8 cellular contexts compared by ENCODE assay signal in genomic region chr1:220810179-220810653, GRCh38. TPM values are rescaled to one million over a fixed set of nuclear protein-coding genes. Genes with fewer than 3 reads are reported as not detected.
A peak's percentile ranks its signal among the peaks of the same experiment; 100 is the strongest.
DNase-seq lines count a peak whose midpoint lies in the region; ATAC-seq and TF ChIP-seq lines count a peak whose summit lies in the region.

No MANE protein-coding gene starts in this region.

- no peak overlapping the region for H3K27ac ChIP-seq in upper lobe of right lung

- DNase-seq in DMS114 treated with DMSO at 0.1 percent for 48 hours (lab: John Stamatoyannopoulos, UW; ENCODE audit: unreplicated experiment) (peak; percentile 20), HS-5 (ENCODE audit: low read depth) (peak; percentile 26), SHP77 treated with DMSO at 0.1 percent for 48 hours (lab: John Stamatoyannopoulos, UW) (peak; percentile 48), glomerular visceral epithelial cell (ENCODE audit: extremely low spot score) (peak; percentile 75), posterior cingulate gyrus (peak in 9 of 10 donors; percentile 41 to 92 (median 60)), upper lobe of right lung (peak; percentile 87)
- DNase-seq in activated effector memory CD4-positive, alpha-beta T cell treated with Interleukin-2 at 50 U/mL for 16 hours: peak; percentile 45

- H3K4me3 ChIP-seq in upper lobe of right lung: peak overlapping the region; percentile 23

- intact Hi-C loops in posterior cingulate gyrus (cut with DNase I) (no loop called here), upper lobe of right lung (cut with DNase I) (no loop called here)

- no peaks in the 10 kb centered on the region for H3K36me3 ChIP-seq in upper lobe of right lung

- ATAC-seq in GM21360 (IDR thresholded peaks at IDR 0.05; ENCODE audit: unreplicated experiment) (peak; percentile 96), upper lobe of right lung (peak; percentile 97)

- no peaks in the 10 kb centered on the region for H3K27me3 ChIP-seq in upper lobe of right lung

- peak; percentile 96 for TF ChIP-seq CTCF in upper lobe of right lung (IDR thresholded peaks at IDR 0.05)

- peaks cover 6% of the 10 kb centered on the region for H3K4me1 ChIP-seq in upper lobe of right lung

- no peaks in the 10 kb centered on the region for H3K9me3 ChIP-seq in upper lobe of right lung

RNA-seq across cellular contexts. Expression of gene MTARC1, which starts 23.5 kb away (rescaled TPM):
- total RNA-seq in upper lobe of right lung: 25.2 TPM

Comparison
In these comparisons a context has a peak if more than half of its experiments do, and no peak if none do; other contexts are left out.
1. DNase-seq: peak in every context shown above with its lines; median percentile 87 in upper lobe of right lung; 75 in glomerular visceral epithelial cell; 60 in posterior cingulate gyrus; 48 in SHP77 treated with DMSO at 0.1 percent for 48 hours; 45 in activated effector memory CD4-positive, alpha-beta T cell treated with Interleukin-2 at 50 U/mL for 16 hours; 26 in HS-5; 20 in DMS114 treated with DMSO at 0.1 percent for 48 hours.